ENCODE assay signal across 8 cellular contexts in genomic region chr21:36966846-36967657, GRCh38.
A peak's percentile ranks its signal among the peaks of the same experiment; 100 is the strongest.
DNase-seq lines count a peak whose midpoint lies in the region; ATAC-seq lines count a peak whose summit lies in the region.

No MANE protein-coding gene starts in this region.

- peaks cover 17 to 34% (median 24%) of the 10 kb centered on the region in 10 experiments for H3K4me1 ChIP-seq in BLaER1 treated with 17β-estradiol and CSF1 and Interleukin-3, amounts not matched to agents 10 nM and 100 nM
- H3K4me1 ChIP-seq in HUES48 (ENCODE audit: control insufficient read depth, insufficient read depth, low read length) (0 out of 2 replicates have a peak, but pooled peaks cover 3% of the 10 kb centered on the region), iPS-20b (ENCODE audit: insufficient read depth, low read length) (peaks cover 9% of the 10 kb centered on the region)

- H3K4me1 Mint-ChIP-seq in activated naive CD8-positive, alpha-beta T cell (ENCODE audit: low read depth) = peaks cover 16% of the 10 kb centered on the region
- H3K4me1 Mint-ChIP-seq in stimulated activated naive CD8-positive, alpha-beta T cell treated with anti-CD3 and anti-CD28 coated beads, Interleukin-15, amount 100 ng/mL, for 72 hours = peaks cover 19% of the 10 kb centered on the region

- no peaks in the 10 kb centered on the region for H3K27me3 ChIP-seq in BLaER1 treated with 17β-estradiol and CSF1 and Interleukin-3, amounts not matched to agents 10 nM and 100 nM
- H3K27me3 ChIP-seq in HUES48 (ENCODE audit: control insufficient read depth, insufficient read depth, low read length) (no peaks in the 10 kb centered on the region; the same call in 1 of the 2 replicates), iPS-20b (ENCODE audit: insufficient read depth, low read length) (peaks cover 3% of the 10 kb centered on the region; the same call in 1 of the 2 replicates)

- H4K20me1 ChIP-seq in BLaER1 treated with 17β-estradiol and CSF1 and Interleukin-3, amounts not matched to agents 10 nM and 100 nM = no peaks in the 10 kb centered on the region

- H3K36me3 Mint-ChIP-seq in activated naive CD8-positive, alpha-beta T cell = peaks cover 2% of the 10 kb centered on the region

- H3K27ac ChIP-seq in BLaER1 treated with 17β-estradiol and CSF1 and Interleukin-3, amounts not matched to agents 10 nM and 100 nM = peak overlapping the region; percentile 47 to 71 (median 58); a peak in 17 of 22 replicates
- H3K27ac ChIP-seq in HUES48 (ENCODE audit: low read depth, low read length) = peak overlapping the region; percentile 64
- H3K27ac ChIP-seq in iPS-20b (ENCODE audit: low read length) = no peak overlapping the region

- no peaks in the 10 kb centered on the region for H3K27me3 Mint-ChIP-seq in activated naive CD8-positive, alpha-beta T cell
- no peaks in the 10 kb centered on the region for H3K27me3 Mint-ChIP-seq in stimulated activated naive CD8-positive, alpha-beta T cell treated with anti-CD3 and anti-CD28 coated beads, Interleukin-15, amount 100 ng/mL, for 72 hours

- no peaks in the 10 kb centered on the region for H3K9me3 Mint-ChIP-seq in activated naive CD8-positive, alpha-beta T cell (ENCODE audit: low read depth)
- no peaks in the 10 kb centered on the region for H3K9me3 Mint-ChIP-seq in stimulated activated naive CD8-positive, alpha-beta T cell treated with anti-CD3 and anti-CD28 coated beads, Interleukin-15, amount 100 ng/mL, for 72 hours

- peak; percentile 13 for ATAC-seq in GM19397 (IDR thresholded peaks at IDR 0.05; ENCODE audit: unreplicated experiment)
- ATAC-seq in stimulated activated naive CD8-positive, alpha-beta T cell treated with anti-CD3 and anti-CD28 coated beads, Interleukin-15, amount 100 ng/mL, for 72 hours = no peak
- no peak for ATAC-seq in HG03460 (IDR thresholded peaks at IDR 0.05; ENCODE audit: unreplicated experiment)

- peak overlapping the region; percentile 76 for H3K4me3 Mint-ChIP-seq in activated naive CD8-positive, alpha-beta T cell
- peak overlapping the region; percentile 76 to 79 for H3K4me3 Mint-ChIP-seq in stimulated activated naive CD8-positive, alpha-beta T cell treated with anti-CD3 and anti-CD28 coated beads, Interleukin-15, amount 100 ng/mL, for 72 hours

- peak overlapping the region; percentile 71 to 96 (median 82) for H3K4me2 ChIP-seq in BLaER1 treated with 17β-estradiol and CSF1 and Interleukin-3, amounts not matched to agents 10 nM and 100 nM

- H3K36me3 ChIP-seq in BLaER1 treated with 17β-estradiol and CSF1 and Interleukin-3, amounts not matched to agents 10 nM and 100 nM = 0 out of 22 replicates have a peak, but pooled peaks cover 0 to 5% (median 0%) of the 10 kb centered on the region in 11 experiments
- H3K36me3 ChIP-seq in HUES48 (ENCODE audit: control insufficient read depth, insufficient read depth, low read length) (0 out of 2 replicates have a peak, but pooled peaks cover 6% of the 10 kb centered on the region), iPS-20b (ENCODE audit: insufficient read depth, low read depth, low read length) (0 out of 2 replicates have a peak, but pooled peaks cover 12% of the 10 kb centered on the region)

- DNase-seq in stimulated activated naive CD8-positive, alpha-beta T cell treated with anti-CD3 and anti-CD28 coated beads, Interleukin-15, amount 100 ng/mL, for 72 hours = no peak
- DNase-seq in dedifferentiated amniotic fluid mesenchymal stem cell (ENCODE audit: extremely low spot score) = no peak

- peak overlapping the region; percentile 57 to 89 (median 74); a peak in 21 of 22 replicates for H3K9ac ChIP-seq in BLaER1 treated with 17β-estradiol and CSF1 and Interleukin-3, amounts not matched to agents 10 nM and 100 nM
- peak overlapping the region; percentile 45; the same call in 1 of the 2 replicates for H3K9ac ChIP-seq in HUES48 (ENCODE audit: low read depth, low read length)
- H3K9ac ChIP-seq in iPS-20b (ENCODE audit: low read depth, low read length) = peak overlapping the region; percentile 56; the same call in 1 of the 2 replicates

- peak overlapping the region; percentile 68 to 88 (median 80) for H3K4me3 ChIP-seq in BLaER1 treated with 17β-estradiol and CSF1 and Interleukin-3, amounts not matched to agents 10 nM and 100 nM
- H3K4me3 ChIP-seq in HUES48 (ENCODE audit: low read depth, low read length) (peak overlapping the region; percentile 67), iPS-20b (ENCODE audit: low read length) (peak overlapping the region; percentile 62)

- no peaks in the 10 kb centered on the region for H3K9me3 ChIP-seq in BLaER1 treated with 17β-estradiol and CSF1 and Interleukin-3, amounts not matched to agents 10 nM and 100 nM (replicated peaks in 1 of 11)
- H3K9me3 ChIP-seq in HUES48 (ENCODE audit: control insufficient read depth, insufficient read depth, low read length) = no peaks in the 10 kb centered on the region
- no peaks in the 10 kb centered on the region for H3K9me3 ChIP-seq in iPS-20b (ENCODE audit: insufficient read depth, low read depth, low read length)

- H3K27ac Mint-ChIP-seq in activated naive CD8-positive, alpha-beta T cell = peak overlapping the region; percentile 73
- peak overlapping the region in 1 of 2 donors; percentile 85 for H3K27ac Mint-ChIP-seq in stimulated activated naive CD8-positive, alpha-beta T cell treated with anti-CD3 and anti-CD28 coated beads, Interleukin-15, amount 100 ng/mL, for 72 hours
